In the genomic region with DNA sequence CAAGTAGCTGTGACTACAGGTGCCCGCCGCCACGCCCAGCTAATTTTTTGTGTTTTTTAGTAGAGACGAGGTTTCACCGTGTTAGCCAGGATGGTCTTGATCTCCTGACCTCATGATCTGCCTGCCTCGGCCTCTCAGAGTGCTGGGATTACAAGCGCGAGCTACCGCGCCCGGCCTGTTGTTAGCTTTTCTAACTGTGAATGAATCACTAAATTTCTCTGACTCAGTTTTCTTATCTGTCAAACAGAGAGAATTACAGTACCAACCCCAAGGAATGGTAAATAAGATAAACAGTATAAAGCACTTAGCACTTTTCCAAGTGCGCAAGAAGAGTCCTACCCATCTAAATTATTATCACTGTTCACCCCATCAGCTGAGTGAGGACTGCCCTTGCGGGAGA, we compare ENCODE assay signal across 28 cellular contexts.
"Had no signal": no experiment of that assay in that cellular context is flagged by ENCODE, and none has a peak within 500 bp of the region (broad histone marks: within the 10 kb centered on the region; RNA-seq: fewer than 3 reads in every experiment).

No MANE protein-coding gene starts in this region.

- H3K4me3 ChIP-seq: coronary artery, esophagus squamous epithelium, gastrocnemius medialis, heart right ventricle, lower lobe of right lung had no signal

- H3K36me3 ChIP-seq: esophagus squamous epithelium, gastrocnemius medialis, lower lobe of right lung had no signal

- ATAC-seq: effector memory CD8-positive, alpha-beta T cell; esophagus mucosa; gastrocnemius medialis; heart right ventricle; left colon; left lobe of liver; left ventricle myocardium superior; lower lobe of right lung; naive thymus-derived CD4-positive, alpha-beta T cell had no signal

- DNase-seq: effector CD8-positive, alpha-beta T cell; effector memory CD8-positive, alpha-beta T cell; endodermal cell; erythroblast; esophagus squamous epithelium; foreskin fibroblast; foreskin melanocyte; gastrocnemius medialis; glutamatergic neuron; head of caudate nucleus; heart right ventricle; hypothalamus; immature natural killer cell; islet precursor cell; kidney; kidney glomerular epithelial cell; left colon; left ventricle myocardium superior; lower lobe of right lung; mesenchymal stem cell; midbrain; naive thymus-derived CD4-positive, alpha-beta T cell had no signal

- H3K27ac ChIP-seq: coronary artery, epithelial cell of prostate, esophagus squamous epithelium, gastrocnemius medialis, heart right ventricle, lower lobe of right lung had no signal

- H3K9me3 ChIP-seq: esophagus squamous epithelium, gastrocnemius medialis, heart right ventricle, lower lobe of right lung had no signal

- FAIRE-seq: colon, endometrium, kidney had no signal

- H3K4me1 ChIP-seq: esophagus squamous epithelium, gastrocnemius medialis, lower lobe of right lung had no signal

- H3K27me3 ChIP-seq: esophagus squamous epithelium, gastrocnemius medialis, heart right ventricle had no signal
